In the genomic region with DNA sequence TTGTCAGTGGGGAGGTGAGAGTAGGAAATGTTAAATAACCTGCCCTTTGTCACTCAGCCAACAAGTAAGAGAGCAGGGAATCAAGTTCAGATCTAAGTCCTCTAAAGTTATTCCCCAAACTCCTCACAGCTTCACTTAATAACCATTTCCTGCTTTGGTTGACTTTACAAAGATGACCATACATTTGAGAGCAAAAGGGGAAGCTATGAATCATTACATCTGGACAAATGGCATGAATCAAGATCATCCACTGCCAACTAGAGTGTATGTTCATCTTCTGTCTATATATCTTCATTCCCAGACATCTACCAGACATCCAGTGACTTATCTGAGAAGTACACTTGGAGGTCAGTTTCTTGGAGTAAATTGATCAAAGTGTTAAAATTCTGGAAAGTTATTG, we compare ENCODE assay signal across 23 cellular contexts. TPM values are rescaled to one million over a fixed set of nuclear protein-coding genes. Genes with fewer than 3 reads are reported as not detected.
DNase-seq lines count a peak whose midpoint lies in the region; ATAC-seq, FAIRE-seq and TF ChIP-seq lines count a peak whose summit lies in the region.
"Had no signal": no experiment of that assay in that cellular context is flagged by ENCODE, and none has a peak within 500 bp of the region (broad histone marks: within the 10 kb centered on the region; RNA-seq: fewer than 3 reads in every experiment).

No MANE protein-coding gene starts in this region.

- CTCF ChIA-PET in K562 (lab: Yijun Ruan, JAX; ENCODE audit: low intra/inter-chr PET ratio): no interaction called here
- CTCF ChIA-PET in CD8-positive, alpha-beta T cell (lab: Charles Lee): interaction anchor here (1.4 kb wide), 1 partner anchor 268 kb away, joined by 4 read pairs; no protein-coding TSS in a partner anchor

- intact Hi-C loops in K562 (cut with micrococcal nuclease) (no loop called here), pancreas (cut with DNase I) (no loop called here)
- intact Hi-C loops in CD8-positive, alpha-beta T cell (cut with DNase I, micrococcal nuclease): no loop called here

- FAIRE-seq in K562 (lab: Jason Lieb, UNC) (no peak), pancreas (lab: Jason Lieb, UNC) (no peak)
- FAIRE-seq: islet of Langerhans, small intestine had no signal

- no peaks in the 10 kb centered on the region for H3K4me1 Mint-ChIP-seq in CD8-positive, alpha-beta T cell (ENCODE audit: low read depth)
- H3K4me1 Mint-ChIP-seq in stimulated activated naive CD8-positive, alpha-beta T cell treated with anti-CD3 and anti-CD28 coated beads, Interleukin-15, amount 100 ng/mL, for 72 hours: no peaks in the 10 kb centered on the region
- H3K4me1 Mint-ChIP-seq: activated naive CD8-positive, alpha-beta T cell treated with anti-CD3 and anti-CD28 coated beads for 36 hours; natural killer cell; T-cell; WTC11 had no signal

- no peak for TF ChIP-seq POLR2A in K562 (conservative IDR thresholded peaks at IDR 0.05)

- H3K27me3 Mint-ChIP-seq in CD8-positive, alpha-beta T cell (ENCODE audit: low read depth): no peaks in the 10 kb centered on the region
- no peaks in the 10 kb centered on the region for H3K27me3 Mint-ChIP-seq in stimulated activated naive CD8-positive, alpha-beta T cell treated with anti-CD3 and anti-CD28 coated beads, Interleukin-15, amount 100 ng/mL, for 72 hours
- H3K27me3 Mint-ChIP-seq: activated naive CD8-positive, alpha-beta T cell treated with anti-CD3 and anti-CD28 coated beads for 36 hours; T-cell had no signal

- no peak overlapping the region for H3K4me3 Mint-ChIP-seq in CD8-positive, alpha-beta T cell
- H3K4me3 Mint-ChIP-seq in stimulated activated naive CD8-positive, alpha-beta T cell treated with anti-CD3 and anti-CD28 coated beads, Interleukin-15, amount 100 ng/mL, for 72 hours: no peak overlapping the region
- H3K4me3 Mint-ChIP-seq: activated CD8-positive, alpha-beta T cell treated with anti-CD3 and anti-CD28 coated beads, Interleukin-2, amount 10 ng/mL, durations not matched to agents 7 days and 5 days; activated naive CD8-positive, alpha-beta T cell treated with anti-CD3 and anti-CD28 coated beads for 36 hours; activated T-cell treated with anti-CD3 and anti-CD28 coated beads, Interleukin-2, amount 50 U/mL, for 72 hours; natural killer cell; T-cell; WTC11 had no signal

- no peak overlapping the region for H3K9ac ChIP-seq in K562 (ENCODE audit: insufficient read depth in 1 of 2, low read depth in 2 of 2, low read length in 2 of 2)

- H3K27ac ChIP-seq in K562 (ENCODE audit: extremely low read depth, low read depth, low read length) (no peak overlapping the region), pancreas (no peak overlapping the region)
- no peak overlapping the region for H3K27ac ChIP-seq in CD8-positive, alpha-beta T cell (ENCODE audit: low read depth, low read length)
- H3K27ac ChIP-seq: heart left ventricle, prostate gland, uterus had no signal

- ATAC-seq in K562 (no peak), pancreas (no peak)
- no peak for ATAC-seq in CD8-positive, alpha-beta T cell
- no peak for ATAC-seq in stimulated activated naive CD8-positive, alpha-beta T cell treated with anti-CD3 and anti-CD28 coated beads, Interleukin-15, amount 100 ng/mL, for 72 hours
- ATAC-seq: activated CD8-positive, alpha-beta T cell treated with anti-CD3 and anti-CD28 coated beads, Interleukin-2, amount 10 ng/mL, durations not matched to agents 7 days and 5 days; activated T-cell treated with anti-CD3 and anti-CD28 coated beads, Interleukin-2, amount 50 U/mL, for 72 hours; esophagus mucosa; heart left ventricle; natural killer cell; T-cell; WTC11 had no signal

- no peaks in the 10 kb centered on the region for H3K9me1 ChIP-seq in K562 (ENCODE audit: control insufficient read depth, insufficient read depth, low read length)

- H3K36me3 ChIP-seq in K562 (ENCODE audit: control insufficient read depth, insufficient read depth, low read length) (no peaks in the 10 kb centered on the region), pancreas (no peaks in the 10 kb centered on the region)
- H3K36me3 ChIP-seq in CD8-positive, alpha-beta T cell (ENCODE audit: insufficient read depth, low read length): no peaks in the 10 kb centered on the region
- H3K36me3 ChIP-seq: heart left ventricle, prostate gland, uterus had no signal

- H3K27me3 ChIP-seq in K562 (ENCODE audit: control insufficient read depth in 2 of 2, insufficient read depth in 2 of 2, low read length in 2 of 2) (no peaks in the 10 kb centered on the region), pancreas (no peaks in the 10 kb centered on the region)
- no peaks in the 10 kb centered on the region for H3K27me3 ChIP-seq in CD8-positive, alpha-beta T cell (ENCODE audit: insufficient read depth, low read length)
- H3K27me3 ChIP-seq: heart left ventricle, uterus had no signal

- no peaks in the 10 kb centered on the region for H3K79me2 ChIP-seq in K562 (ENCODE audit: control insufficient read depth, insufficient read depth, low read length)

- DNase-seq in GM04503 (ENCODE audit: low read depth) (peak; percentile 16), NCI-H226 (peak; percentile 67), K562 (ENCODE audit: extremely low read depth in 1 of 4, low spot score in 3 of 4) (no peak), kidney glomerular epithelial cell (lab: John Stamatoyannopoulos, UW) (peak; percentile 3), amniotic stem cell (lab: John Stamatoyannopoulos, UW) (no peak), pancreas (no peak)
- DNase-seq in CD8-positive, alpha-beta T cell: no peak
- no peak for DNase-seq in stimulated activated naive CD8-positive, alpha-beta T cell treated with anti-CD3 and anti-CD28 coated beads, Interleukin-15, amount 100 ng/mL, for 72 hours
- DNase-seq: activated CD8-positive, alpha-beta T cell treated with anti-CD3 and anti-CD28 coated beads, Interleukin-2, amount 10 ng/mL, durations not matched to agents 7 days and 5 days; activated naive CD8-positive, alpha-beta T cell treated with anti-CD3 and anti-CD28 coated beads for 36 hours; activated T-cell treated with anti-CD3 and anti-CD28 coated beads, Interleukin-2, amount 50 U/mL, for 72 hours; heart left ventricle; natural killer cell; NCI-H1436; small intestine; stimulated activated CD4-positive, alpha-beta T cell treated with anti-CD3 and anti-CD28 coated beads, Interleukin-4, amount 100 ng/mL, for 24 hours; T-cell; uterus had no signal

- H3K4me1 ChIP-seq in K562 (replicated peaks in 1 of 2; ENCODE audit: control insufficient read depth in 2 of 2, insufficient read depth in 2 of 2, low read length in 2 of 2) (no peaks in the 10 kb centered on the region), pancreas (no peaks in the 10 kb centered on the region)
- no peaks in the 10 kb centered on the region for H3K4me1 ChIP-seq in CD8-positive, alpha-beta T cell (ENCODE audit: insufficient read depth, low read length)
- H3K4me1 ChIP-seq: prostate gland, uterus had no signal

- H3K4me2 ChIP-seq in K562 (ENCODE audit: insufficient read depth, low read length): no peak overlapping the region

- no TSS peak for BruUV-seq in K562 (replicated peaks; lab: Mats Ljungman, UMichigan)

- no peak overlapping the region for H3K27ac Mint-ChIP-seq in CD8-positive, alpha-beta T cell
- no peak overlapping the region for H3K27ac Mint-ChIP-seq in stimulated activated naive CD8-positive, alpha-beta T cell treated with anti-CD3 and anti-CD28 coated beads, Interleukin-15, amount 100 ng/mL, for 72 hours
- H3K27ac Mint-ChIP-seq: activated CD8-positive, alpha-beta T cell treated with anti-CD3 and anti-CD28 coated beads, Interleukin-2, amount 10 ng/mL, durations not matched to agents 7 days and 5 days; activated naive CD8-positive, alpha-beta T cell treated with anti-CD3 and anti-CD28 coated beads for 36 hours; activated T-cell treated with anti-CD3 and anti-CD28 coated beads, Interleukin-2, amount 50 U/mL, for 72 hours; natural killer cell; T-cell; WTC11 had no signal

- no peak overlapping the region for H2AFZ ChIP-seq in K562 (ENCODE audit: low read depth, low read length)

- in situ Hi-C loops in K562 (cut with MboI): no loop called here

- H3K9me3 ChIP-seq in K562 (replicated peaks; ENCODE audit: control insufficient read depth, insufficient read depth, low read depth, low read length) (no peaks in the 10 kb centered on the region), pancreas (no peaks in the 10 kb centered on the region)
- H3K9me3 ChIP-seq in CD8-positive, alpha-beta T cell (ENCODE audit: low read length): no peaks in the 10 kb centered on the region
- H3K9me3 ChIP-seq: heart left ventricle, prostate gland, uterus had no signal

- TF ChIP-seq CTCF in K562 (IDR thresholded peaks at IDR 0.05 in 2 of 3, conservative IDR thresholded peaks at IDR 0.05 in 1 of 3; ENCODE audit: insufficient read depth in 2 of 3, low read depth in 1 of 3, low read length in 3 of 3): no peak
- no peak for TF ChIP-seq CTCF in pancreas (IDR thresholded peaks at IDR 0.05)
- TF ChIP-seq CTCF in CD8-positive, alpha-beta T cell (IDR thresholded peaks at IDR 0.05): no peak

- no peak for TF ChIP-seq EP300 in K562 (IDR thresholded peaks at IDR 0.05; ENCODE audit: low read length)

- peaks cover 4% of the 10 kb centered on the region for H3K36me3 Mint-ChIP-seq in CD8-positive, alpha-beta T cell
- H3K36me3 Mint-ChIP-seq: natural killer cell had no signal

- H3K9me3 Mint-ChIP-seq in CD8-positive, alpha-beta T cell: peaks cover 5% of the 10 kb centered on the region
- peaks cover 9 to 14% of the 10 kb centered on the region in 2 donors for H3K9me3 Mint-ChIP-seq in stimulated activated naive CD8-positive, alpha-beta T cell treated with anti-CD3 and anti-CD28 coated beads, Interleukin-15, amount 100 ng/mL, for 72 hours
- H3K9me3 Mint-ChIP-seq: natural killer cell had no signal

- TF ChIP-seq RAD21 in K562 (CRISPR knock-in tag; conservative IDR thresholded peaks at IDR 0.05 in 1 of 2, IDR thresholded peaks at IDR 0.05 in 1 of 2): no peak

- no peaks in the 10 kb centered on the region for H4K20me1 ChIP-seq in K562 (replicated peaks; ENCODE audit: control insufficient read depth, insufficient read depth, low read length)

- POLR2A ChIA-PET in K562 (lab: Yijun Ruan, JAX): interaction anchor here (0.7 kb wide), 1 partner anchor 475 kb away, joined by 3 read pairs; no protein-coding TSS in a partner anchor
- POLR2A ChIA-PET in CD8-positive, alpha-beta T cell (lab: Charles Lee): no interaction called here

- H3K4me3 ChIP-seq in K562 (no peak overlapping the region), pancreas (no peak overlapping the region)
- no peak overlapping the region for H3K4me3 ChIP-seq in CD8-positive, alpha-beta T cell (ENCODE audit: low read depth, low read length)
- H3K4me3 ChIP-seq: heart left ventricle, lung, prostate gland, uterus had no signal

RNA-seq across cellular contexts. Expression of gene HIVEP2, which starts 15.1 kb away (rescaled TPM):
- total RNA-seq in K562 (2011; cell fraction: chromatin; rRNA removed; ENCODE audit: low replicate concordance): 0.97 and 1.3 TPM in 2 replicates
- total RNA-seq in K562 (2011; cell fraction: nucleolus; rRNA removed): 0.26 and 0.33 TPM in 2 replicates
- 0.44 and 0.69 TPM in 2 replicates for total RNA-seq in K562 (2011; cell fraction: nucleoplasm; rRNA removed)
- total RNA-seq in K562 (2014; rRNA removed) (0.18 and 0.29 TPM in 2 replicates), K562 (2014; rRNA removed; fragmentation: Illumina TruSeq; extraction: Trizol) (0.40 and 0.48 TPM in 2 replicates), K562 (2015; rRNA removed; fragmentation: Illumina TruSeq; extraction: Trizol) (0.45 and 0.47 TPM in 2 replicates), K562 (2021) (0.42 and 0.69 TPM in 2 replicates), pancreas (10 to 100 TPM in 3 of 6 donors, 1 to 10 TPM in 3; 7.5 to 14.0 (median 9.8) TPM)
- polyA plus RNA-seq in K562 (2011; rRNA removed) (1.2 and 1.4 TPM in 2 replicates), K562 (2014; fragmentation: Illumina TruSeq; extraction: Trizol) (0.28 and 0.31 TPM in 2 replicates), K562 (2014; fragmentation: Nextera tagmentation; extraction: Ambion mirVana) (under 1 TPM; under 0.01 to 0.04 TPM), K562 (2014; rRNA removed) (0.15 and 0.43 TPM in 2 replicates), pancreas (1 to 10 TPM; 3.8 to 5.1 TPM)
- polyA plus RNA-seq in K562 (2011; cell fraction: cytosol; rRNA removed): 0.50 and 0.52 TPM in 2 replicates
- 1.5 and 1.9 TPM in 2 replicates for polyA plus RNA-seq in K562 (2011; cell fraction: nucleus; rRNA removed)
- polyA plus RNA-seq in K562 (2012): 0.36 and 0.40 TPM in 2 replicates
- polyA minus RNA-seq in K562 (2011; rRNA and poly(A)+ RNA removed): 2.5 and 2.8 TPM in 2 replicates
- 1.2 and 1.3 TPM in 2 replicates for polyA minus RNA-seq in K562 (2011; cell fraction: cytosol; rRNA and poly(A)+ RNA removed)
- 1.6 and 2.3 TPM in 2 replicates for polyA minus RNA-seq in K562 (2011; cell fraction: nucleus; rRNA and poly(A)+ RNA removed)
- total RNA-seq in CD8-positive, alpha-beta T cell: 10 to 100 TPM; 30.8 to 31.0 TPM

Comparison
In these comparisons a context has a peak if more than half of its experiments do, and no peak if none do; other contexts are left out.
1. DNase-seq: peak in GM04503 (single experiment), NCI-H226 (single experiment) and kidney glomerular epithelial cell (single experiment); none in K562 (0 of 4), amniotic stem cell (single experiment), pancreas (0 of 6), CD8-positive, alpha-beta T cell (0 of 7) and stimulated activated naive CD8-positive, alpha-beta T cell treated with anti-CD3 and anti-CD28 coated beads, Interleukin-15, amount 100 ng/mL, for 72 hours (0 of 2).